Comparison of ENCODE assay signal across 22 cellular contexts in genomic region chr1:68826861-68827260, GRCh38.
DNase-seq lines count a peak whose midpoint lies in the region; FAIRE-seq and TF ChIP-seq lines count a peak whose summit lies in the region.
"Had no signal": no experiment of that assay in that cellular context is flagged by ENCODE, and none has a peak within 500 bp of the region (broad histone marks: within the 10 kb centered on the region; RNA-seq: fewer than 3 reads in every experiment).

No MANE protein-coding gene starts in this region.

- intact Hi-C loops in A673 (cut with micrococcal nuclease; ENCODE audit: unreplicated experiment) = no loop called here

- peaks cover 10% of the 10 kb centered on the region for H3K9me3 ChIP-seq in A673 (ENCODE audit: low read depth, low read length, poor library complexity, severe bottlenecking)
- no peaks in the 10 kb centered on the region for H3K9me3 ChIP-seq in hepatocyte (ENCODE audit: low read depth)
- H3K9me3 ChIP-seq: A549 had no signal

- H3K36me3 ChIP-seq in A673 (ENCODE audit: insufficient read depth, low read length, poor library complexity, severe bottlenecking) (no peaks in the 10 kb centered on the region), hepatocyte (replicated peaks; ENCODE audit: insufficient read depth, low read depth) (no peaks in the 10 kb centered on the region)

- H3K9me2 ChIP-seq in hepatocyte (replicated peaks; ENCODE audit: insufficient read depth) = no peaks in the 10 kb centered on the region

- POLR2A ChIA-PET in A673 (lab: Charles Lee; ENCODE audit: low non-redundant PET) = interaction anchor here (0.6 kb wide), 1 partner anchor 339 kb away, joined by 3 read pairs; no protein-coding TSS in a partner anchor

- TF ChIP-seq CTCF in A673 (conservative IDR thresholded peaks at IDR 0.05; ENCODE audit: low read depth, low read length) = no peak
- TF ChIP-seq CTCF in hepatocyte (IDR thresholded peaks at IDR 0.05; ENCODE audit: poor library complexity) = no peak

- no TSS peak for BruUV-seq in A673 (replicated peaks; lab: Mats Ljungman, UMichigan)

- no peak overlapping the region for H2AFZ ChIP-seq in hepatocyte
- H2AFZ ChIP-seq: GM23248 had no signal

- no peaks in the 10 kb centered on the region for H3K4me1 ChIP-seq in A673 (ENCODE audit: insufficient read depth, low read length, poor library complexity, severe bottlenecking)
- no peaks in the 10 kb centered on the region for H3K4me1 ChIP-seq in hepatocyte (ENCODE audit: insufficient read depth)
- H3K4me1 ChIP-seq: A549 had no signal

- H3K4me3 ChIP-seq in A673 (ENCODE audit: low read depth, low read length, poor library complexity, severe bottlenecking) = no peak overlapping the region
- H3K4me3 ChIP-seq in hepatocyte = no peak overlapping the region
- H3K4me3 ChIP-seq: A549, GM12878, GM23248 had no signal

- FAIRE-seq in RCC 7860 (lab: Jason Lieb, UNC) (no peak), frontal cortex (lab: Jason Lieb, UNC) (no peak)
- FAIRE-seq: A549, GM12878, GM19239, H1 had no signal

- CTCF ChIA-PET in A673 (lab: Charles Lee) = interaction anchor here (0.6 kb wide), 1 partner anchor 8 kb away, joined by 3 read pairs; no protein-coding TSS in a partner anchor

- no peaks in the 10 kb centered on the region for H3K79me2 ChIP-seq in hepatocyte

- peak; percentile 46 for DNase-seq in A673 (ENCODE audit: low spot score)
- DNase-seq in NCI-H1048 (lab: John Stamatoyannopoulos, UW) = peak; percentile 49
- DNase-seq in NCI-H526 (lab: John Stamatoyannopoulos, UW) = peak; percentile 59 to 66
- DNase-seq in renal cortical epithelial cell (ENCODE audit: low read depth) = peak; percentile 16
- no peak for DNase-seq in RCC 7860 (ENCODE audit: low spot score)
- DNase-seq in hepatocyte (ENCODE audit: low spot score) = no peak
- no peak for DNase-seq in frontal cortex (ENCODE audit: low spot score in 2 of 2)
- DNase-seq: 8988T; C1 segment of cervical spinal cord; Calu3; CD4-positive, alpha-beta memory T cell; COR-L47; DMS79; EL; GDM1; GM23248; H7; HCEC 1CT had no signal

- H3K27me3 ChIP-seq in A673 (replicated peaks; ENCODE audit: insufficient read depth, low read depth, low read length, poor library complexity) (no peaks in the 10 kb centered on the region), hepatocyte (no peaks in the 10 kb centered on the region)

- H3K27ac ChIP-seq in A673 (ENCODE audit: low read depth, low read length, poor library complexity, severe bottlenecking) (no peak overlapping the region), hepatocyte (no peak overlapping the region)
- H3K27ac ChIP-seq: A549, GM23248 had no signal

- no peak overlapping the region for H3K4me2 ChIP-seq in hepatocyte
- H3K4me2 ChIP-seq: A549 had no signal

- H4K20me1 ChIP-seq in hepatocyte (ENCODE audit: insufficient read depth, poor library complexity, severe bottlenecking) = no peaks in the 10 kb centered on the region

Comparison
In these comparisons a context has a peak if more than half of its experiments do, and no peak if none do; other contexts are left out.
1. DNase-seq: peak in A673 (single experiment), NCI-H1048 (single experiment), NCI-H526 (2 of 2) and renal cortical epithelial cell (single experiment); none in RCC 7860 (single experiment), hepatocyte (single experiment) and frontal cortex (0 of 2).